ENCODE assay signal across 2 cellular contexts in the genomic region with DNA sequence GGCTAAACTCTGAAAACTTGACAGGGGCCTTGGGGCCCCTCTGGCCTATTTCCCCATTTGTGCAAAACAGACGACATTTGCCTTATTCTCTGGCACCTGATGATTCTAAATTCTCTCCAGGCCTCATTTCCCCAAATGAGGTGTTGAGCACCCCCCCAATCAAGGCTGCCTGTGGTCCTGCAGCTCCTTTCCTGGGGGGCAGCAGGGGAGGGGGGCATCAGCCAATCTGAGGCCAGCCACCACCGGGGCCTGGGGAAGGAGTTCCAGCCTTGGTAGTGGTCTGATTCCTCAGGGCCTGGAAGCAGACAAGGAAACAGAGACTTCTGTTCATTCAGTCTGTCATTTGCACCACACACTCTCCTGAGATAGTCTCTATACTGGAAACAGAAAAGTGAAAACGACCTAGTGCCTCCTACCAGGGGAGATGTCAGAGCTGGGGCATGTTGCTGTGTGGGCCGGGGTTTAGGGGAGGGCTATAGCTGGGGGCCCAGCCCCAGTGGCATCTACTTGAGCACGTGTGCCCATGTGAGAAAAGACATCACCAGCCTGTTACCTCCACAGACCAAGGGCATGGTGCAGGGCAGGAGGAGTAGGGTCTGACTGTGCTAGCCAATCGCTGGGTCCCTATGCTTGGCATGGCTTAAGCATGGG.
TF ChIP-seq lines count a peak whose summit lies in the region.

No MANE protein-coding gene starts in this region.

TF ChIP-seq in SK-N-SH, 30 proteins besides CTCF, POLR2A, EP300 and RAD21:
- TF ChIP-seq SIN3A (IDR thresholded peaks at IDR 0.05; ENCODE audit: borderline replicate concordance, low read depth, low read length), result no peak
- no peak for TF ChIP-seq FOXJ3 (CRISPR knock-in tag; IDR thresholded peaks at IDR 0.05)

TF ChIP-seq in SK-N-SH treated with all-trans-retinoic acid at 6 μM for 48 hours, 23 proteins besides CTCF, POLR2A, EP300 and RAD21:
- TF ChIP-seq GLIS3 (CRISPR knock-in tag; IDR thresholded peaks at IDR 0.05) (no peak), POU6F1 (CRISPR knock-in tag; IDR thresholded peaks at IDR 0.05; ENCODE audit: borderline replicate concordance, low read depth) (no peak), ZC3H10 (CRISPR knock-in tag; IDR thresholded peaks at IDR 0.05) (no peak), ZFP3 (CRISPR knock-in tag; IDR thresholded peaks at IDR 0.05) (no peak), CSRNP3 (CRISPR knock-in tag; IDR thresholded peaks at IDR 0.05) (no peak), OSR1 (CRISPR knock-in tag; IDR thresholded peaks at IDR 0.05) (no peak), TSHZ2 (CRISPR knock-in tag; IDR thresholded peaks at IDR 0.05) (no peak), RARB (CRISPR knock-in tag; IDR thresholded peaks at IDR 0.05) (no peak), TCF4 (CRISPR knock-in tag; IDR thresholded peaks at IDR 0.05; ENCODE audit: borderline replicate concordance) (no peak), ZFP30 (CRISPR knock-in tag; IDR thresholded peaks at IDR 0.05) (no peak), ISL1 (CRISPR knock-in tag; IDR thresholded peaks at IDR 0.05) (no peak), BACH2 (CRISPR knock-in tag; IDR thresholded peaks at IDR 0.05; ENCODE audit: borderline replicate concordance) (no peak), ZNF8 (CRISPR knock-in tag; IDR thresholded peaks at IDR 0.05) (no peak), TOX (CRISPR knock-in tag; IDR thresholded peaks at IDR 0.05; ENCODE audit: borderline replicate concordance) (no peak), CSDC2 (CRISPR knock-in tag; IDR thresholded peaks at IDR 0.05) (no peak)
- TF ChIP-seq, protein P1, sequence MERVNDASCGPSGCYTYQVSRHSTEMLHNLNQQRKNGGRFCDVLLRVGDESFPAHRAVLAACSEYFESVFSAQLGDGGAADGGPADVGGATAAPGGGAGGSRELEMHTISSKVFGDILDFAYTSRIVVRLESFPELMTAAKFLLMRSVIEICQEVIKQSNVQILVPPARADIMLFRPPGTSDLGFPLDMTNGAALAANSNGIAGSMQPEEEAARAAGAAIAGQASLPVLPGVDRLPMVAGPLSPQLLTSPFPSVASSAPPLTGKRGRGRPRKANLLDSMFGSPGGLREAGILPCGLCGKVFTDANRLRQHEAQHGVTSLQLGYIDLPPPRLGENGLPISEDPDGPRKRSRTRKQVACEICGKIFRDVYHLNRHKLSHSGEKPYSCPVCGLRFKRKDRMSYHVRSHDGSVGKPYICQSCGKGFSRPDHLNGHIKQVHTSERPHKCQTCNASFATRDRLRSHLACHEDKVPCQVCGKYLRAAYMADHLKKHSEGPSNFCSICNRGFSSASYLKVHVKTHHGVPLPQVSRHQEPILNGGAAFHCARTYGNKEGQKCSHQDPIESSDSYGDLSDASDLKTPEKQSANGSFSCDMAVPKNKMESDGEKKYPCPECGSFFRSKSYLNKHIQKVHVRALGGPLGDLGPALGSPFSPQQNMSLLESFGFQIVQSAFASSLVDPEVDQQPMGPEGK (CRISPR knock-in tag; IDR thresholded peaks at IDR 0.05; ENCODE audit: borderline replicate concordance), result no peak
